1 cellular context compared by ENCODE assay signal in the genomic region with DNA sequence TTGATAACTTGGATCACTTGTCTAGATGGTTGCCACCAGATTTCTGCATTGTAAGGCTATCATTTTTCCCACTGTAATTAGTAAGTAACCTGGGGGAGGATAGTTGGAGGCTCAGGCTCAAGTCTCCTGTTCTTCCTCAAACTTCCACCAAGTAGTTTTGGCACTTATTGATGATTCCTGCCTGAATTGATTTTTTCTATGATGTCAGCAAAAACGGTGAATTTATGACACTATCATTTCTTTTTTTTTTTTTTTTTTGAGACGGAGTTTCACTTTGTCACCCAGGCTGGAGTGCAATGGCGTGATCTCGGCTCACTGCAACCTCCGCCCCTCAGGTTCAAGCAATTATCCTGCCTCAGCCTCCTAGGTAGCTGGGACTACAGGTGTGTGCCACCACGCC.
TF ChIP-seq lines count a peak whose summit lies in the region.

No MANE protein-coding gene starts in this region.

TF ChIP-seq in A549, 52 proteins besides CTCF, POLR2A, EP300 and RAD21:
- TF ChIP-seq CEBPB (IDR thresholded peaks at IDR 0.05) (no peak), MAFK (IDR thresholded peaks at IDR 0.05; ENCODE audit: partially characterized antibody) (peak; percentile 77)
TF ChIP-seq in A549: peak in this region for 1.
